Comparison of ENCODE assay signal across 8 cellular contexts in genomic region chr17:29722411-29723198, GRCh38.
DNase-seq lines count a peak whose midpoint lies in the region; ATAC-seq, FAIRE-seq and TF ChIP-seq lines count a peak whose summit lies in the region.

No MANE protein-coding gene starts in this region.

- CTCF ChIA-PET in HepG2 (lab: Yijun Ruan, JAX; ENCODE audit: low intra/inter-chr PET ratio, low total read pairs): no interaction called here

- H3K36me3 ChIP-seq in body of pancreas (replicated peaks in 1 of 2; ENCODE audit: insufficient read depth in 1 of 2, low read depth in 2 of 2) (no peaks in the 10 kb centered on the region), HepG2 (replicated peaks in 1 of 2; ENCODE audit: control insufficient read depth in 1 of 2, insufficient read depth in 2 of 2, low read length in 2 of 2) (no peaks in the 10 kb centered on the region), thyroid gland (no peaks in the 10 kb centered on the region)

- POLR2A ChIA-PET in HepG2 (lab: Yijun Ruan, JAX): no interaction called here

- H3K4me3 ChIP-seq in body of pancreas: no peak overlapping the region
- H3K4me3 ChIP-seq in HepG2 (replicated peaks in 1 of 3; ENCODE audit: insufficient read depth in 1 of 3, low read depth in 2 of 3, low read length in 3 of 3): no peak overlapping the region
- no peak overlapping the region for H3K4me3 ChIP-seq in thyroid gland (replicated peaks in 1 of 3)

- in situ Hi-C loops in HepG2 (cut with HindIII; ENCODE audit: extremely low pct_ligation_motif_present, low pct_unique_long_range_greater_than_20kb): no loop called here

- H4K20me1 ChIP-seq in HepG2 (ENCODE audit: insufficient read depth, low read length): no peaks in the 10 kb centered on the region

- no peak overlapping the region for H3K9ac ChIP-seq in HepG2 (ENCODE audit: insufficient read depth, low read depth, low read length)

- no peak overlapping the region for H2AFZ ChIP-seq in HepG2 (ENCODE audit: low read length)

- FAIRE-seq in HepG2 (lab: Jason Lieb, UNC): peak; percentile 8

- H3K9me3 ChIP-seq in body of pancreas (no peaks in the 10 kb centered on the region), HepG2 (ENCODE audit: low read length) (no peaks in the 10 kb centered on the region), thyroid gland (no peaks in the 10 kb centered on the region)

- no peaks in the 10 kb centered on the region for H3K79me2 ChIP-seq in HepG2 (ENCODE audit: insufficient read depth, low read length)

- no peak for TF ChIP-seq EP300 in HepG2 (IDR thresholded peaks at IDR 0.05; ENCODE audit: low read depth in 2 of 2, low read length in 2 of 2)
- TF ChIP-seq EP300 in HepG2 (CRISPR knock-in tag; IDR thresholded peaks at IDR 0.05; ENCODE audit: borderline replicate concordance): no peak

- WGBS in body of pancreas, 2 donors: 18 to 20% methylated on average over 9 of the region's 9 CpGs
- 71% methylated on average over 9 of the region's 9 CpGs for WGBS in HepG2 (ENCODE audit: low lambda C conversion rate)
- 14 to 20% methylated on average over 9 of the region's 9 CpGs for WGBS in thyroid gland, 2 donors

- BruUV-seq in HepG2 (replicated peaks; lab: Mats Ljungman, UMichigan): no TSS peak

- no peak overlapping the region for H3K4me2 ChIP-seq in HepG2 (ENCODE audit: low read depth, low read length)

- ATAC-seq in GM18502 (IDR thresholded peaks at IDR 0.05; ENCODE audit: poor library complexity, unreplicated experiment) (peak; percentile 75), HG02885 (IDR thresholded peaks at IDR 0.05; ENCODE audit: poor library complexity, unreplicated experiment) (peak; percentile 74), body of pancreas (peak; percentile 92), HepG2 (no peak)

- H3K27ac ChIP-seq in 22Rv1: peak overlapping the region; percentile 37
- H3K27ac ChIP-seq in body of pancreas: peak overlapping the region; percentile 20 to 72 (median 52)
- H3K27ac ChIP-seq in HepG2 (ENCODE audit: extremely low read length, insufficient read depth, low read length): no peak overlapping the region
- H3K27ac ChIP-seq in thyroid gland: peak overlapping the region; percentile 63 to 82 (median 65)

- intact Hi-C loops in body of pancreas (cut with DNase I): no loop called here
- intact Hi-C loops in HepG2 (cut with micrococcal nuclease; ENCODE audit: unreplicated experiment): no loop called here
- intact Hi-C loops in thyroid gland (cut with DNase I): no loop called here

- no peak for TF ChIP-seq CTCF in 22Rv1 (IDR thresholded peaks at IDR 0.05)
- no peak for TF ChIP-seq CTCF in body of pancreas (IDR thresholded peaks at IDR 0.05)
- no peak for TF ChIP-seq CTCF in HepG2 (CRISPR knock-in tag; IDR thresholded peaks at IDR 0.05)
- no peak for TF ChIP-seq CTCF in thyroid gland (IDR thresholded peaks at IDR 0.05)

- H3K27me3 ChIP-seq in body of pancreas: no peaks in the 10 kb centered on the region
- H3K27me3 ChIP-seq in HepG2 (ENCODE audit: control insufficient read depth in 1 of 2, insufficient read depth in 2 of 2, low read length in 2 of 2): no peaks in the 10 kb centered on the region; a peak in 1 of 5 replicates
- no peaks in the 10 kb centered on the region for H3K27me3 ChIP-seq in thyroid gland

- TF ChIP-seq RAD21 in HepG2 (CRISPR knock-in tag; IDR thresholded peaks at IDR 0.05): no peak

- DNase-seq in OCI-M1 (lab: John Stamatoyannopoulos, UW) (peak; percentile 98), body of pancreas (peak; percentile 32 to 82 (median 51)), HepG2 (ENCODE audit: low spot score) (no peak), thyroid gland (peak; percentile 62 to 69), EL (no peak)

- peak in 1 of 3 donors; percentile 24 for TF ChIP-seq POLR2A in body of pancreas (IDR thresholded peaks at IDR 0.05)
- no peak for TF ChIP-seq POLR2A in HepG2 (IDR thresholded peaks at IDR 0.05; ENCODE audit: insufficient read depth in 1 of 2, low read depth in 2 of 2, low read length in 2 of 2)
- peak in 1 of 2 donors; percentile 29 for TF ChIP-seq POLR2A in thyroid gland (IDR thresholded peaks at IDR 0.05)

- peaks cover 6% of the 10 kb centered on the region for H3K4me1 ChIP-seq in body of pancreas
- peaks cover 24% of the 10 kb centered on the region for H3K4me1 ChIP-seq in HepG2 (ENCODE audit: insufficient read depth, low read length)
- peaks cover 26 to 46% of the 10 kb centered on the region in 2 donors for H3K4me1 ChIP-seq in thyroid gland

TF ChIP-seq in HepG2, 621 proteins besides CTCF, POLR2A, EP300 and RAD21:
- TF ChIP-seq ZC3H13 (CRISPR knock-in tag; IDR thresholded peaks at IDR 0.05) (no peak), TEF (CRISPR knock-in tag; IDR thresholded peaks at IDR 0.05) (no peak), SOX6 (IDR thresholded peaks at IDR 0.05) (no peak), SOX6 (CRISPR knock-in tag; IDR thresholded peaks at IDR 0.05) (no peak), CHCHD3 (CRISPR knock-in tag; IDR thresholded peaks at IDR 0.05) (no peak), ZNF567 (CRISPR knock-in tag; IDR thresholded peaks at IDR 0.05; ENCODE audit: borderline replicate concordance) (no peak), SIN3A (IDR thresholded peaks at IDR 0.05; ENCODE audit: borderline replicate concordance, low read depth, low read length) (no peak), ZNF530 (CRISPR knock-in tag; IDR thresholded peaks at IDR 0.05; ENCODE audit: low read depth) (no peak), POGK (CRISPR knock-in tag; conservative IDR thresholded peaks at IDR 0.05) (no peak)

Comparison
In these comparisons a context has a peak if more than half of its experiments do, and no peak if none do; other contexts are left out.
1. DNase-seq: peak in OCI-M1 (single experiment), body of pancreas (4 of 4) and thyroid gland (2 of 2); none in HepG2 (single experiment) and EL (single experiment).